In genomic region chr22:19970479-19971275, GRCh38 we compare ENCODE assay signal across 1 cellular context.
TF ChIP-seq lines count a peak whose summit lies in the region.

No MANE protein-coding gene starts in this region.

TF ChIP-seq in K562, 482 proteins besides CTCF, POLR2A, EP300 and RAD21 (continued from another document and continues in another):
- TF ChIP-seq, protein P1, sequence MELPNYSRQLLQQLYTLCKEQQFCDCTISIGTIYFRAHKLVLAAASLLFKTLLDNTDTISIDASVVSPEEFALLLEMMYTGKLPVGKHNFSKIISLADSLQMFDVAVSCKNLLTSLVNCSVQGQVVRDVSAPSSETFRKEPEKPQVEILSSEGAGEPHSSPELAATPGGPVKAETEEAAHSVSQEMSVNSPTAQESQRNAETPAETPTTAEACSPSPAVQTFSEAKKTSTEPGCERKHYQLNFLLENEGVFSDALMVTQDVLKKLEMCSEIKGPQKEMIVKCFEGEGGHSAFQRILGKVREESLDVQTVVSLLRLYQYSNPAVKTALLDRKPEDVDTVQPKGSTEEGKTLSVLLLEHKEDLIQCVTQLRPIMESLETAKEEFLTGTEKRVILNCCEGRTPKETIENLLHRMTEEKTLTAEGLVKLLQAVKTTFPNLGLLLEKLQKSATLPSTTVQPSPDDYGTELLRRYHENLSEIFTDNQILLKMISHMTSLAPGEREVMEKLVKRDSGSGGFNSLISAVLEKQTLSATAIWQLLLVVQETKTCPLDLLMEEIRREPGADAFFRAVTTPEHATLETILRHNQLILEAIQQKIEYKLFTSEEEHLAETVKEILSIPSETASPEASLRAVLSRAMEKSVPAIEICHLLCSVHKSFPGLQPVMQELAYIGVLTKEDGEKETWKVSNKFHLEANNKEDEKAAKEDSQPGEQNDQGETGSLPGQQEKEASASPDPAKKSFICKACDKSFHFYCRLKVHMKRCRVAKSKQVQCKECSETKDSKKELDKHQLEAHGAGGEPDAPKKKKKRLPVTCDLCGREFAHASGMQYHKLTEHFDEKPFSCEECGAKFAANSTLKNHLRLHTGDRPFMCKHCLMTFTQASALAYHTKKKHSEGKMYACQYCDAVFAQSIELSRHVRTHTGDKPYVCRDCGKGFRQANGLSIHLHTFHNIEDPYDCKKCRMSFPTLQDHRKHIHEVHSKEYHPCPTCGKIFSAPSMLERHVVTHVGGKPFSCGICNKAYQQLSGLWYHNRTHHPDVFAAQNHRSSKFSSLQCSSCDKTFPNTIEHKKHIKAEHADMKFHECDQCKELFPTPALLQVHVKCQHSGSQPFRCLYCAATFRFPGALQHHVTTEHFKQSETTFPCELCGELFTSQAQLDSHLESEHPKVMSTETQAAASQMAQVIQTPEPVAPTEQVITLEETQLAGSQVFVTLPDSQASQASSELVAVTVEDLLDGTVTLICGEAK (IDR thresholded peaks at IDR 0.05): 0 out of 2 replicates have a peak, but pooled peaks have one; percentile 26
- TF ChIP-seq, protein P1 (CRISPR knock-in tag; IDR thresholded peaks at IDR 0.05): no peak
- TF ChIP-seq ZFP91 (CRISPR knock-in tag; IDR thresholded peaks at IDR 0.05) (no peak), MEIS2 (IDR thresholded peaks at IDR 0.05; ENCODE audit: partially characterized antibody) (no peak), MTF1 (CRISPR knock-in tag; IDR thresholded peaks at IDR 0.05; ENCODE audit: borderline replicate concordance) (peak; percentile 34; the same call in 1 of the 2 replicates), ZNF174 (CRISPR knock-in tag; IDR thresholded peaks at IDR 0.05) (no peak), ZNF133 (CRISPR knock-in tag; IDR thresholded peaks at IDR 0.05) (peak; percentile 84; the same call in 1 of the 2 replicates), NONO (IDR thresholded peaks at IDR 0.05; ENCODE audit: low read depth in 2 of 2, low read length in 1 of 2) (no peak), CBX2 (IDR thresholded peaks at IDR 0.05; ENCODE audit: insufficient read depth, low read length, poor library complexity, severe bottlenecking) (no peak), WHSC1 (IDR thresholded peaks at IDR 0.05; ENCODE audit: low read length) (peak; percentile 45), CBX1 (IDR thresholded peaks at IDR 0.05; ENCODE audit: low read depth) (peak; percentile 18), PTBP1 (IDR thresholded peaks at IDR 0.05; ENCODE audit: low read depth, low read length) (peak; percentile 54; the same call in 1 of the 2 replicates), TAL1 (IDR thresholded peaks at IDR 0.05) (peak; percentile 2; the same call in 1 of the 2 replicates), VEZF1 (CRISPR knock-in tag; IDR thresholded peaks at IDR 0.05) (peak; percentile 90), SIRT6 (IDR thresholded peaks at IDR 0.05; ENCODE audit: low read depth, low read length) (no peak), KLF16 (IDR thresholded peaks at IDR 0.05) (peak; percentile 61; the same call in 1 of the 2 replicates), ETV1 (tag; conservative IDR thresholded peaks at IDR 0.05; ENCODE audit: low read depth) (no peak), MBD2 (IDR thresholded peaks at IDR 0.05; ENCODE audit: borderline replicate concordance, low read depth) (no peak), GATAD2B (IDR thresholded peaks at IDR 0.05; ENCODE audit: borderline replicate concordance) (no peak), RBBP5 (IDR thresholded peaks at IDR 0.05; ENCODE audit: borderline replicate concordance, insufficient read depth, low read length, poor library complexity, severe bottlenecking) (peak; percentile 51), THAP12 (CRISPR knock-in tag; IDR thresholded peaks at IDR 0.05) (peak; percentile 87), CREB1 (IDR thresholded peaks at IDR 0.05) (peak; percentile 43; the same call in 1 of the 2 replicates), CREB1 (CRISPR knock-in tag; IDR thresholded peaks at IDR 0.05) (no peak), CCAR2 (IDR thresholded peaks at IDR 0.05; ENCODE audit: low read depth, low read length) (no peak), ZNF561 (CRISPR knock-in tag; conservative IDR thresholded peaks at IDR 0.05) (no peak), E2F3 (CRISPR knock-in tag; IDR thresholded peaks at IDR 0.05) (0 out of 2 replicates have a peak, but pooled peaks have one; percentile 21)
- TF ChIP-seq, protein P2, sequence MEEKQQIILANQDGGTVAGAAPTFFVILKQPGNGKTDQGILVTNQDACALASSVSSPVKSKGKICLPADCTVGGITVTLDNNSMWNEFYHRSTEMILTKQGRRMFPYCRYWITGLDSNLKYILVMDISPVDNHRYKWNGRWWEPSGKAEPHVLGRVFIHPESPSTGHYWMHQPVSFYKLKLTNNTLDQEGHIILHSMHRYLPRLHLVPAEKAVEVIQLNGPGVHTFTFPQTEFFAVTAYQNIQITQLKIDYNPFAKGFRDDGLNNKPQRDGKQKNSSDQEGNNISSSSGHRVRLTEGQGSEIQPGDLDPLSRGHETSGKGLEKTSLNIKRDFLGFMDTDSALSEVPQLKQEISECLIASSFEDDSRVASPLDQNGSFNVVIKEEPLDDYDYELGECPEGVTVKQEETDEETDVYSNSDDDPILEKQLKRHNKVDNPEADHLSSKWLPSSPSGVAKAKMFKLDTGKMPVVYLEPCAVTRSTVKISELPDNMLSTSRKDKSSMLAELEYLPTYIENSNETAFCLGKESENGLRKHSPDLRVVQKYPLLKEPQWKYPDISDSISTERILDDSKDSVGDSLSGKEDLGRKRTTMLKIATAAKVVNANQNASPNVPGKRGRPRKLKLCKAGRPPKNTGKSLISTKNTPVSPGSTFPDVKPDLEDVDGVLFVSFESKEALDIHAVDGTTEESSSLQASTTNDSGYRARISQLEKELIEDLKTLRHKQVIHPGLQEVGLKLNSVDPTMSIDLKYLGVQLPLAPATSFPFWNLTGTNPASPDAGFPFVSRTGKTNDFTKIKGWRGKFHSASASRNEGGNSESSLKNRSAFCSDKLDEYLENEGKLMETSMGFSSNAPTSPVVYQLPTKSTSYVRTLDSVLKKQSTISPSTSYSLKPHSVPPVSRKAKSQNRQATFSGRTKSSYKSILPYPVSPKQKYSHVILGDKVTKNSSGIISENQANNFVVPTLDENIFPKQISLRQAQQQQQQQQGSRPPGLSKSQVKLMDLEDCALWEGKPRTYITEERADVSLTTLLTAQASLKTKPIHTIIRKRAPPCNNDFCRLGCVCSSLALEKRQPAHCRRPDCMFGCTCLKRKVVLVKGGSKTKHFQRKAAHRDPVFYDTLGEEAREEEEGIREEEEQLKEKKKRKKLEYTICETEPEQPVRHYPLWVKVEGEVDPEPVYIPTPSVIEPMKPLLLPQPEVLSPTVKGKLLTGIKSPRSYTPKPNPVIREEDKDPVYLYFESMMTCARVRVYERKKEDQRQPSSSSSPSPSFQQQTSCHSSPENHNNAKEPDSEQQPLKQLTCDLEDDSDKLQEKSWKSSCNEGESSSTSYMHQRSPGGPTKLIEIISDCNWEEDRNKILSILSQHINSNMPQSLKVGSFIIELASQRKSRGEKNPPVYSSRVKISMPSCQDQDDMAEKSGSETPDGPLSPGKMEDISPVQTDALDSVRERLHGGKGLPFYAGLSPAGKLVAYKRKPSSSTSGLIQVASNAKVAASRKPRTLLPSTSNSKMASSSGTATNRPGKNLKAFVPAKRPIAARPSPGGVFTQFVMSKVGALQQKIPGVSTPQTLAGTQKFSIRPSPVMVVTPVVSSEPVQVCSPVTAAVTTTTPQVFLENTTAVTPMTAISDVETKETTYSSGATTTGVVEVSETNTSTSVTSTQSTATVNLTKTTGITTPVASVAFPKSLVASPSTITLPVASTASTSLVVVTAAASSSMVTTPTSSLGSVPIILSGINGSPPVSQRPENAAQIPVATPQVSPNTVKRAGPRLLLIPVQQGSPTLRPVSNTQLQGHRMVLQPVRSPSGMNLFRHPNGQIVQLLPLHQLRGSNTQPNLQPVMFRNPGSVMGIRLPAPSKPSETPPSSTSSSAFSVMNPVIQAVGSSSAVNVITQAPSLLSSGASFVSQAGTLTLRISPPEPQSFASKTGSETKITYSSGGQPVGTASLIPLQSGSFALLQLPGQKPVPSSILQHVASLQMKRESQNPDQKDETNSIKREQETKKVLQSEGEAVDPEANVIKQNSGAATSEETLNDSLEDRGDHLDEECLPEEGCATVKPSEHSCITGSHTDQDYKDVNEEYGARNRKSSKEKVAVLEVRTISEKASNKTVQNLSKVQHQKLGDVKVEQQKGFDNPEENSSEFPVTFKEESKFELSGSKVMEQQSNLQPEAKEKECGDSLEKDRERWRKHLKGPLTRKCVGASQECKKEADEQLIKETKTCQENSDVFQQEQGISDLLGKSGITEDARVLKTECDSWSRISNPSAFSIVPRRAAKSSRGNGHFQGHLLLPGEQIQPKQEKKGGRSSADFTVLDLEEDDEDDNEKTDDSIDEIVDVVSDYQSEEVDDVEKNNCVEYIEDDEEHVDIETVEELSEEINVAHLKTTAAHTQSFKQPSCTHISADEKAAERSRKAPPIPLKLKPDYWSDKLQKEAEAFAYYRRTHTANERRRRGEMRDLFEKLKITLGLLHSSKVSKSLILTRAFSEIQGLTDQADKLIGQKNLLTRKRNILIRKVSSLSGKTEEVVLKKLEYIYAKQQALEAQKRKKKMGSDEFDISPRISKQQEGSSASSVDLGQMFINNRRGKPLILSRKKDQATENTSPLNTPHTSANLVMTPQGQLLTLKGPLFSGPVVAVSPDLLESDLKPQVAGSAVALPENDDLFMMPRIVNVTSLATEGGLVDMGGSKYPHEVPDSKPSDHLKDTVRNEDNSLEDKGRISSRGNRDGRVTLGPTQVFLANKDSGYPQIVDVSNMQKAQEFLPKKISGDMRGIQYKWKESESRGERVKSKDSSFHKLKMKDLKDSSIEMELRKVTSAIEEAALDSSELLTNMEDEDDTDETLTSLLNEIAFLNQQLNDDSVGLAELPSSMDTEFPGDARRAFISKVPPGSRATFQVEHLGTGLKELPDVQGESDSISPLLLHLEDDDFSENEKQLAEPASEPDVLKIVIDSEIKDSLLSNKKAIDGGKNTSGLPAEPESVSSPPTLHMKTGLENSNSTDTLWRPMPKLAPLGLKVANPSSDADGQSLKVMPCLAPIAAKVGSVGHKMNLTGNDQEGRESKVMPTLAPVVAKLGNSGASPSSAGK (IDR thresholded peaks at IDR 0.05): no peak
